ENCODE assay signal across 7 cellular contexts in genomic region chr1:149228672-149229071, GRCh38.
DNase-seq lines count a peak whose midpoint lies in the region; ATAC-seq, FAIRE-seq and TF ChIP-seq lines count a peak whose summit lies in the region.
"Not testable (repeated sequence)": the region's sequence is repeated elsewhere in the genome, so short reads cannot be mapped to it uniquely, and the experiment has no call there.

No MANE protein-coding gene starts in this region.

- H3K27me3 ChIP-seq in Panc1 (ENCODE audit: control insufficient read depth, insufficient read depth, low read length); bronchial epithelial cell (ENCODE audit: control insufficient read depth, insufficient read depth, low read length); cardiac muscle cell; pancreas; suprapubic skin: not testable (repeated sequence)

- H3K27me3 Mint-ChIP-seq in activated T-cell treated with anti-CD3 and anti-CD28 coated beads, Interleukin-2, amount 50 U/mL, for 72 hours (ENCODE audit: low read depth), result not testable (repeated sequence)

- CTCF ChIA-PET in Panc1 (lab: Charles Lee), result not testable (repeated sequence)

- H3K9me3 ChIP-seq in Panc1 (ENCODE audit: control insufficient read depth, insufficient read depth, low read depth, low read length); cardiac muscle cell (ENCODE audit: low read depth); pancreas; suprapubic skin: not testable (repeated sequence)

- H3K4me3 Mint-ChIP-seq in activated T-cell treated with anti-CD3 and anti-CD28 coated beads, Interleukin-2, amount 50 U/mL, for 72 hours, result not testable (repeated sequence)

- H3K9me3 Mint-ChIP-seq in activated T-cell treated with anti-CD3 and anti-CD28 coated beads, Interleukin-2, amount 50 U/mL, for 72 hours, result not testable (repeated sequence)

- in situ Hi-C loops in Panc1 (cut with HindIII; ENCODE audit: low pct_unique_long_range_greater_than_20kb, low sequenced_read_pairs), result not testable (repeated sequence)

- H3K4me3 ChIP-seq in Panc1 (ENCODE audit: low read depth in 2 of 2, low read length in 2 of 2); bronchial epithelial cell (ENCODE audit: low read depth, low read length); cardiac muscle cell; pancreas; suprapubic skin: not testable (repeated sequence)

- WGBS in pancreas, 2 donors, result no CpG with 5 or more reads among the region's 5 CpGs
- WGBS in suprapubic skin, result no CpG with 5 or more reads among the region's 5 CpGs

- TF ChIP-seq EP300 in suprapubic skin (IDR thresholded peaks at IDR 0.05), result not testable (repeated sequence)

- ATAC-seq in Panc1, result peak; percentile 63
- ATAC-seq in activated T-cell treated with anti-CD3 and anti-CD28 coated beads, Interleukin-2, amount 50 U/mL, for 72 hours (replicated peaks in 1 of 2), result peak; percentile 75 to 89
- ATAC-seq in left lobe of liver, result peak; percentile 95
- peak; percentile 91 to 95 (median 93) for ATAC-seq in pancreas

- H3K27ac ChIP-seq in Panc1 (ENCODE audit: low read length), result not testable (repeated sequence)
- H3K27ac ChIP-seq in cardiac muscle cell, result peak overlapping the region; percentile 48
- peak overlapping the region in 2 of 4 donors; percentile 47 to 51 for H3K27ac ChIP-seq in pancreas
- peak overlapping the region; percentile 82 for H3K27ac ChIP-seq in suprapubic skin

- not testable (repeated sequence) for TF ChIP-seq CTCF in Panc1 (IDR thresholded peaks at IDR 0.05); bronchial epithelial cell (IDR thresholded peaks at IDR 0.05; ENCODE audit: insufficient read depth, low read length, severe bottlenecking); cardiac muscle cell (IDR thresholded peaks at IDR 0.05; ENCODE audit: low read depth, low read length); pancreas (IDR thresholded peaks at IDR 0.05); suprapubic skin (IDR thresholded peaks at IDR 0.05)

- peak; percentile 94 for FAIRE-seq in bronchial epithelial cell (lab: Jason Lieb, UNC)
- FAIRE-seq in pancreas (lab: Jason Lieb, UNC), result not testable (repeated sequence)

- not testable (repeated sequence) for H3K4me1 ChIP-seq in Panc1 (ENCODE audit: control insufficient read depth, insufficient read depth, low read length); cardiac muscle cell (ENCODE audit: low read depth); pancreas; suprapubic skin

- not testable (repeated sequence) for DNase-seq in Panc1 (ENCODE audit: low read depth, low spot score); activated T-cell treated with anti-CD3 and anti-CD28 coated beads, Interleukin-2, amount 50 U/mL, for 72 hours; bronchial epithelial cell (ENCODE audit: low read depth); cardiac muscle cell (ENCODE audit: low read depth in 1 of 2, low spot score in 1 of 2); left lobe of liver (ENCODE audit: low spot score); pancreas; suprapubic skin (ENCODE audit: low spot score in 2 of 2)

- not testable (repeated sequence) for H3K4me1 Mint-ChIP-seq in activated T-cell treated with anti-CD3 and anti-CD28 coated beads, Interleukin-2, amount 50 U/mL, for 72 hours (ENCODE audit: low read depth)

- intact Hi-C loops in Panc1 (cut with micrococcal nuclease; ENCODE audit: unreplicated experiment); pancreas (cut with DNase I): not testable (repeated sequence)

- POLR2A ChIA-PET in Panc1 (lab: Charles Lee), result not testable (repeated sequence)

- H3K36me3 Mint-ChIP-seq in activated T-cell treated with anti-CD3 and anti-CD28 coated beads, Interleukin-2, amount 50 U/mL, for 72 hours (ENCODE audit: insufficient read depth in 2 of 2), result not testable (repeated sequence)

- BruUV-seq in Panc1 (replicated peaks; lab: Mats Ljungman, UMichigan), result not testable (repeated sequence)

- not testable (repeated sequence) for TF ChIP-seq POLR2A in suprapubic skin (IDR thresholded peaks at IDR 0.05)

- not testable (repeated sequence) for H3K36me3 ChIP-seq in Panc1 (ENCODE audit: control insufficient read depth, insufficient read depth, low read length); bronchial epithelial cell (ENCODE audit: control insufficient read depth, insufficient read depth, low read length); cardiac muscle cell; pancreas; suprapubic skin

- H3K27ac Mint-ChIP-seq in activated T-cell treated with anti-CD3 and anti-CD28 coated beads, Interleukin-2, amount 50 U/mL, for 72 hours, result not testable (repeated sequence)
